ENCODE assay signal across 8 cellular contexts in genomic region chr2:199457147-199458016, GRCh38. TPM values are rescaled to one million over a fixed set of nuclear protein-coding genes. Genes with fewer than 3 reads are reported as not detected.
A peak's percentile ranks its signal among the peaks of the same experiment; 100 is the strongest.
DNase-seq lines count a peak whose midpoint lies in the region; ATAC-seq and TF ChIP-seq lines count a peak whose summit lies in the region.

Gene SATB2, minus strand, starts transcription at chr2:199457939. Its CDS starts 1,902 bp downstream, at chr2:199456037.

- no peak for TF ChIP-seq CTCF in endodermal cell (conservative IDR thresholded peaks at IDR 0.05)

- H3K36me3 Mint-ChIP-seq in endodermal cell (ENCODE audit: low read depth) = no peaks in the 10 kb centered on the region
- no peaks in the 10 kb centered on the region for H3K36me3 Mint-ChIP-seq in natural killer cell treated with Interleukin-12 subunit alpha and Interleukin-12 subunit beta and Interleukin-15 and Interleukin-18, amount 100 ng/mL, for 72 hours

- no peaks in the 10 kb centered on the region for H3K36me3 ChIP-seq in HUES6 (ENCODE audit: control insufficient read depth, insufficient read depth, low read length)
- no peaks in the 10 kb centered on the region for H3K36me3 ChIP-seq in endodermal cell (ENCODE audit: control insufficient read depth, insufficient read depth, low read length)

- peak within 1 kb of the TSS; percentile 79 for H3K4me3 Mint-ChIP-seq in endodermal cell
- peak within 1 kb of the TSS; percentile 72 for H3K4me3 Mint-ChIP-seq in natural killer cell treated with Interleukin-12 subunit alpha and Interleukin-12 subunit beta and Interleukin-15 and Interleukin-18, amount 100 ng/mL, for 72 hours

- DNase-seq in NCI-H1417 (lab: John Stamatoyannopoulos, UW) = peak; percentile 66 to 78 (median 75)
- DNase-seq in NCI-H1417 treated with DMSO at 0.1 percent for 48 hours (lab: John Stamatoyannopoulos, UW) = no peak
- DNase-seq in SKM-1 treated with dmso at 0.1 percent for 144 hours (lab: John Stamatoyannopoulos, UW; ENCODE audit: unreplicated experiment) = peak; percentile 47
- peak; percentile 85 for DNase-seq in endodermal cell
- DNase-seq in natural killer cell treated with Interleukin-12 subunit alpha and Interleukin-12 subunit beta and Interleukin-15 and Interleukin-18, amount 100 ng/mL, for 72 hours (ENCODE audit: low spot score) = no peak
- DNase-seq in iPS-NIHi7 (ENCODE audit: extremely low spot score) = no peak

- ATAC-seq in natural killer cell treated with Interleukin-12 subunit alpha and Interleukin-12 subunit beta and Interleukin-15 and Interleukin-18, amount 100 ng/mL, for 72 hours = peak; percentile 67
- ATAC-seq in GM18909 (IDR thresholded peaks at IDR 0.05; ENCODE audit: poor library complexity, unreplicated experiment) = no peak

- H3K27me3 Mint-ChIP-seq in endodermal cell (ENCODE audit: insufficient read depth) = peaks cover 60% of the 10 kb centered on the region
- peaks cover 32 to 34% of the 10 kb centered on the region in 2 donors for H3K27me3 Mint-ChIP-seq in natural killer cell treated with Interleukin-12 subunit alpha and Interleukin-12 subunit beta and Interleukin-15 and Interleukin-18, amount 100 ng/mL, for 72 hours

- H3K4me1 ChIP-seq in HUES6 (ENCODE audit: control insufficient read depth, insufficient read depth, low read length) = peaks cover 17% of the 10 kb centered on the region
- no peaks in the 10 kb centered on the region for H3K4me1 ChIP-seq in endodermal cell (ENCODE audit: control insufficient read depth, insufficient read depth, low read length)

- no peaks in the 10 kb centered on the region for H3K9me3 Mint-ChIP-seq in endodermal cell
- no peaks in the 10 kb centered on the region for H3K9me3 Mint-ChIP-seq in natural killer cell treated with Interleukin-12 subunit alpha and Interleukin-12 subunit beta and Interleukin-15 and Interleukin-18, amount 100 ng/mL, for 72 hours

- H3K27ac ChIP-seq in HUES6 (ENCODE audit: low read depth, low read length) (peak within 1 kb of the TSS; percentile 73; the same call in 1 of the 2 replicates), endodermal cell (ENCODE audit: low read depth, low read length) (no peak within 1 kb of the TSS)

- peaks cover 39% of the 10 kb centered on the region for H3K27me3 ChIP-seq in HUES6 (ENCODE audit: control insufficient read depth, insufficient read depth, low read length)
- H3K27me3 ChIP-seq in endodermal cell (ENCODE audit: control insufficient read depth, insufficient read depth, low read length, poor library complexity, severe bottlenecking) = peaks cover 62% of the 10 kb centered on the region

- peaks cover 21% of the 10 kb centered on the region for H3K4me1 Mint-ChIP-seq in endodermal cell
- H3K4me1 Mint-ChIP-seq in natural killer cell treated with Interleukin-12 subunit alpha and Interleukin-12 subunit beta and Interleukin-15 and Interleukin-18, amount 100 ng/mL, for 72 hours (ENCODE audit: low read depth in 2 of 2) = peaks cover 16 to 22% of the 10 kb centered on the region in 2 donors

- 0% methylated on average over 4 to 60 of the region's 61 CpGs for WGBS in endodermal cell (ENCODE audit: insufficient coverage in 1 of 2, insufficient read length in 1 of 2), 2 experiments

- no peaks in the 10 kb centered on the region for H3K9me3 ChIP-seq in HUES6 (ENCODE audit: control insufficient read depth, insufficient read depth, low read depth, low read length)
- H3K9me3 ChIP-seq in endodermal cell (ENCODE audit: control insufficient read depth, low read length) = no peaks in the 10 kb centered on the region

- H3K27ac Mint-ChIP-seq in endodermal cell = no peak within 1 kb of the TSS
- H3K27ac Mint-ChIP-seq in natural killer cell treated with Interleukin-12 subunit alpha and Interleukin-12 subunit beta and Interleukin-15 and Interleukin-18, amount 100 ng/mL, for 72 hours = no peak within 1 kb of the TSS

- peak within 1 kb of the TSS; percentile 93 for H3K4me3 ChIP-seq in HUES6 (ENCODE audit: low read depth, low read length)
- peak within 1 kb of the TSS; percentile 83 for H3K4me3 ChIP-seq in endodermal cell (ENCODE audit: low read length)

- H3K9ac ChIP-seq in HUES6 (ENCODE audit: low read length) (peak within 1 kb of the TSS; percentile 90), endodermal cell (ENCODE audit: extremely low read depth, low read length, poor library complexity, severe bottlenecking) (peak within 1 kb of the TSS; percentile 41)

RNA-seq across cellular contexts. Expression of gene SATB2, which starts in this region (rescaled TPM):
- 1 to 10 TPM; 2.4 to 3.0 TPM for total RNA-seq in endodermal cell
- polyA plus RNA-seq in endodermal cell (2013, experiment 1 of 2) = 5.4 TPM
- 5.7 TPM for polyA plus RNA-seq in endodermal cell (2013, experiment 2 of 2)
- total RNA-seq in natural killer cell treated with Interleukin-12 subunit alpha and Interleukin-12 subunit beta and Interleukin-15 and Interleukin-18, amount 100 ng/mL, for 72 hours = 1 to 10 TPM in 1 of 2 donors, under 1 TPM in 1; 0.71 to 1.5 TPM

Comparison
In these comparisons a context has a peak if more than half of its experiments do, and no peak if none do; other contexts are left out.
1. DNase-seq: peak in NCI-H1417 (3 of 3), SKM-1 treated with dmso at 0.1 percent for 144 hours (single experiment) and endodermal cell (single experiment); none in NCI-H1417 treated with DMSO at 0.1 percent for 48 hours (single experiment), natural killer cell treated with Interleukin-12 subunit alpha and Interleukin-12 subunit beta and Interleukin-15 and Interleukin-18, amount 100 ng/mL, for 72 hours (single experiment) and iPS-NIHi7 (single experiment).